ENCODE assay signal across 1 cellular context in genomic region chr5:126055348-126055729, GRCh38.
TF ChIP-seq lines count a peak whose summit lies in the region.

No MANE protein-coding gene starts in this region.

TF ChIP-seq in HEK293, 187 proteins besides CTCF, POLR2A, EP300 and RAD21 (continued from another document and continues in another):
- TF ChIP-seq ZNF18 (tag by site-specific recombination; IDR thresholded peaks at IDR 0.05), result peak; percentile 73
- TF ChIP-seq ZNF311 (tag by site-specific recombination; IDR thresholded peaks at IDR 0.05; ENCODE audit: borderline replicate concordance), result no peak
- TF ChIP-seq ZNF324 (tag by site-specific recombination; IDR thresholded peaks at IDR 0.05), result no peak
- no peak for TF ChIP-seq ZNF501 (tag by site-specific recombination; IDR thresholded peaks at IDR 0.05)
- TF ChIP-seq ZNF398 (tag by site-specific recombination; IDR thresholded peaks at IDR 0.05), result no peak
- peak; percentile 16; the same call in 1 of the 2 replicates for TF ChIP-seq ZSCAN4 (tag by site-specific recombination; IDR thresholded peaks at IDR 0.05)
- TF ChIP-seq YY1 (tag by site-specific recombination; IDR thresholded peaks at IDR 0.05), result no peak
- no peak for TF ChIP-seq KLF9 (tag by site-specific recombination; IDR thresholded peaks at IDR 0.05; ENCODE audit: low read depth)
- no peak for TF ChIP-seq ZNF341 (tag by site-specific recombination; IDR thresholded peaks at IDR 0.05; ENCODE audit: low read depth)
- TF ChIP-seq ZNF140 (tag by site-specific recombination; IDR thresholded peaks at IDR 0.05), result no peak
- peak; percentile 79; the same call in 1 of the 2 replicates for TF ChIP-seq IKZF3 (tag by site-specific recombination; IDR thresholded peaks at IDR 0.05)
- TF ChIP-seq ZNF645 (tag by site-specific recombination; IDR thresholded peaks at IDR 0.05), result no peak
- TF ChIP-seq ZNF214 (tag by site-specific recombination; IDR thresholded peaks at IDR 0.05; ENCODE audit: borderline replicate concordance), result no peak
- TF ChIP-seq OVOL3 (tag by site-specific recombination; IDR thresholded peaks at IDR 0.05), result peak; percentile 97
- no peak for TF ChIP-seq ZNF670 (tag by site-specific recombination; IDR thresholded peaks at IDR 0.05; ENCODE audit: low read depth)
- no peak for TF ChIP-seq ZNF114 (tag by site-specific recombination; IDR thresholded peaks at IDR 0.05)
- TF ChIP-seq BCL11B (tag by site-specific recombination; IDR thresholded peaks at IDR 0.05; ENCODE audit: low read depth), result peak; percentile 66; the same call in 1 of the 2 replicates
- peak; percentile 96 for TF ChIP-seq ZNF362 (tag by site-specific recombination; IDR thresholded peaks at IDR 0.05)
- no peak for TF ChIP-seq ZNF24 (tag by site-specific recombination; IDR thresholded peaks at IDR 0.05)
- TF ChIP-seq BCL11A (tag by site-specific recombination; IDR thresholded peaks at IDR 0.05; ENCODE audit: low read depth), result peak; percentile 82
- TF ChIP-seq SP7 (tag by site-specific recombination; IDR thresholded peaks at IDR 0.05), result peak; percentile 66
- TF ChIP-seq, protein P1, sequence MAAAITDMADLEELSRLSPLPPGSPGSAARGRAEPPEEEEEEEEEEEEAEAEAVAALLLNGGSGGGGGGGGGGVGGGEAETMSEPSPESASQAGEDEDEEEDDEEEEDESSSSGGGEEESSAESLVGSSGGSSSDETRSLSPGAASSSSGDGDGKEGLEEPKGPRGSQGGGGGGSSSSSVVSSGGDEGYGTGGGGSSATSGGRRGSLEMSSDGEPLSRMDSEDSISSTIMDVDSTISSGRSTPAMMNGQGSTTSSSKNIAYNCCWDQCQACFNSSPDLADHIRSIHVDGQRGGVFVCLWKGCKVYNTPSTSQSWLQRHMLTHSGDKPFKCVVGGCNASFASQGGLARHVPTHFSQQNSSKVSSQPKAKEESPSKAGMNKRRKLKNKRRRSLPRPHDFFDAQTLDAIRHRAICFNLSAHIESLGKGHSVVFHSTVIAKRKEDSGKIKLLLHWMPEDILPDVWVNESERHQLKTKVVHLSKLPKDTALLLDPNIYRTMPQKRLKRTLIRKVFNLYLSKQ (tag by site-specific recombination; IDR thresholded peaks at IDR 0.05; ENCODE audit: borderline replicate concordance), result no peak
- no peak for TF ChIP-seq ZNF248 (tag by site-specific recombination; IDR thresholded peaks at IDR 0.05)
- TF ChIP-seq, protein P2, sequence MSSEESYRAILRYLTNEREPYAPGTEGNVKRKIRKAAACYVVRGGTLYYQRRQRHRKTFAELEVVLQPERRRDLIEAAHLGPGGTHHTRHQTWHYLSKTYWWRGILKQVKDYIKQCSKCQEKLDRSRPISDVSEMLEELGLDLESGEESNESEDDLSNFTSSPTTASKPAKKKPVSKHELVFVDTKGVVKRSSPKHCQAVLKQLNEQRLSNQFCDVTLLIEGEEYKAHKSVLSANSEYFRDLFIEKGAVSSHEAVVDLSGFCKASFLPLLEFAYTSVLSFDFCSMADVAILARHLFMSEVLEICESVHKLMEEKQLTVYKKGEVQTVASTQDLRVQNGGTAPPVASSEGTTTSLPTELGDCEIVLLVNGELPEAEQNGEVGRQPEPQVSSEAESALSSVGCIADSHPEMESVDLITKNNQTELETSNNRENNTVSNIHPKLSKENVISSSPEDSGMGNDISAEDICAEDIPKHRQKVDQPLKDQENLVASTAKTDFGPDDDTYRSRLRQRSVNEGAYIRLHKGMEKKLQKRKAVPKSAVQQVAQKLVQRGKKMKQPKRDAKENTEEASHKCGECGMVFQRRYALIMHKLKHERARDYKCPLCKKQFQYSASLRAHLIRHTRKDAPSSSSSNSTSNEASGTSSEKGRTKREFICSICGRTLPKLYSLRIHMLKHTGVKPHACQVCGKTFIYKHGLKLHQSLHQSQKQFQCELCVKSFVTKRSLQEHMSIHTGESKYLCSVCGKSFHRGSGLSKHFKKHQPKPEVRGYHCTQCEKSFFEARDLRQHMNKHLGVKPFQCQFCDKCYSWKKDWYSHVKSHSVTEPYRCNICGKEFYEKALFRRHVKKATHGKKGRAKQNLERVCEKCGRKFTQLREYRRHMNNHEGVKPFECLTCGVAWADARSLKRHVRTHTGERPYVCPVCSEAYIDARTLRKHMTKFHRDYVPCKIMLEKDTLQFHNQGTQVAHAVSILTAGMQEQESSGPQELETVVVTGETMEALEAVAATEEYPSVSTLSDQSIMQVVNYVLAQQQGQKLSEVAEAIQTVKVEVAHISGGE (tag by site-specific recombination; conservative IDR thresholded peaks at IDR 0.05; ENCODE audit: low read depth), result no peak
- TF ChIP-seq ZSCAN16 (tag by site-specific recombination; IDR thresholded peaks at IDR 0.05), result 0 out of 2 replicates have a peak, but pooled peaks have one; percentile 23
- peak; percentile 66; the same call in 1 of the 2 replicates for TF ChIP-seq KLF10 (tag by site-specific recombination; IDR thresholded peaks at IDR 0.05)
- no peak for TF ChIP-seq SP2 (tag by site-specific recombination; IDR thresholded peaks at IDR 0.05)
- TF ChIP-seq ZNF555 (tag by site-specific recombination; conservative IDR thresholded peaks at IDR 0.05), result no peak
- TF ChIP-seq SCRT1 (tag by site-specific recombination; IDR thresholded peaks at IDR 0.05; ENCODE audit: borderline replicate concordance), result 0 out of 2 replicates have a peak, but pooled peaks have one; percentile 34
- TF ChIP-seq ZEB2 (tag by site-specific recombination; IDR thresholded peaks at IDR 0.05), result no peak
- TF ChIP-seq GLIS1 (tag by site-specific recombination; IDR thresholded peaks at IDR 0.05), result peak; percentile 81
- no peak for TF ChIP-seq ZNF626 (tag by site-specific recombination; IDR thresholded peaks at IDR 0.05)
- TF ChIP-seq ZNF561 (tag by site-specific recombination; IDR thresholded peaks at IDR 0.05; ENCODE audit: borderline replicate concordance), result peak; percentile 63; the same call in 1 of the 2 replicates
- no peak for TF ChIP-seq ZNF391 (tag by site-specific recombination; IDR thresholded peaks at IDR 0.05; ENCODE audit: borderline replicate concordance, low read depth)
- TF ChIP-seq, protein P3, sequence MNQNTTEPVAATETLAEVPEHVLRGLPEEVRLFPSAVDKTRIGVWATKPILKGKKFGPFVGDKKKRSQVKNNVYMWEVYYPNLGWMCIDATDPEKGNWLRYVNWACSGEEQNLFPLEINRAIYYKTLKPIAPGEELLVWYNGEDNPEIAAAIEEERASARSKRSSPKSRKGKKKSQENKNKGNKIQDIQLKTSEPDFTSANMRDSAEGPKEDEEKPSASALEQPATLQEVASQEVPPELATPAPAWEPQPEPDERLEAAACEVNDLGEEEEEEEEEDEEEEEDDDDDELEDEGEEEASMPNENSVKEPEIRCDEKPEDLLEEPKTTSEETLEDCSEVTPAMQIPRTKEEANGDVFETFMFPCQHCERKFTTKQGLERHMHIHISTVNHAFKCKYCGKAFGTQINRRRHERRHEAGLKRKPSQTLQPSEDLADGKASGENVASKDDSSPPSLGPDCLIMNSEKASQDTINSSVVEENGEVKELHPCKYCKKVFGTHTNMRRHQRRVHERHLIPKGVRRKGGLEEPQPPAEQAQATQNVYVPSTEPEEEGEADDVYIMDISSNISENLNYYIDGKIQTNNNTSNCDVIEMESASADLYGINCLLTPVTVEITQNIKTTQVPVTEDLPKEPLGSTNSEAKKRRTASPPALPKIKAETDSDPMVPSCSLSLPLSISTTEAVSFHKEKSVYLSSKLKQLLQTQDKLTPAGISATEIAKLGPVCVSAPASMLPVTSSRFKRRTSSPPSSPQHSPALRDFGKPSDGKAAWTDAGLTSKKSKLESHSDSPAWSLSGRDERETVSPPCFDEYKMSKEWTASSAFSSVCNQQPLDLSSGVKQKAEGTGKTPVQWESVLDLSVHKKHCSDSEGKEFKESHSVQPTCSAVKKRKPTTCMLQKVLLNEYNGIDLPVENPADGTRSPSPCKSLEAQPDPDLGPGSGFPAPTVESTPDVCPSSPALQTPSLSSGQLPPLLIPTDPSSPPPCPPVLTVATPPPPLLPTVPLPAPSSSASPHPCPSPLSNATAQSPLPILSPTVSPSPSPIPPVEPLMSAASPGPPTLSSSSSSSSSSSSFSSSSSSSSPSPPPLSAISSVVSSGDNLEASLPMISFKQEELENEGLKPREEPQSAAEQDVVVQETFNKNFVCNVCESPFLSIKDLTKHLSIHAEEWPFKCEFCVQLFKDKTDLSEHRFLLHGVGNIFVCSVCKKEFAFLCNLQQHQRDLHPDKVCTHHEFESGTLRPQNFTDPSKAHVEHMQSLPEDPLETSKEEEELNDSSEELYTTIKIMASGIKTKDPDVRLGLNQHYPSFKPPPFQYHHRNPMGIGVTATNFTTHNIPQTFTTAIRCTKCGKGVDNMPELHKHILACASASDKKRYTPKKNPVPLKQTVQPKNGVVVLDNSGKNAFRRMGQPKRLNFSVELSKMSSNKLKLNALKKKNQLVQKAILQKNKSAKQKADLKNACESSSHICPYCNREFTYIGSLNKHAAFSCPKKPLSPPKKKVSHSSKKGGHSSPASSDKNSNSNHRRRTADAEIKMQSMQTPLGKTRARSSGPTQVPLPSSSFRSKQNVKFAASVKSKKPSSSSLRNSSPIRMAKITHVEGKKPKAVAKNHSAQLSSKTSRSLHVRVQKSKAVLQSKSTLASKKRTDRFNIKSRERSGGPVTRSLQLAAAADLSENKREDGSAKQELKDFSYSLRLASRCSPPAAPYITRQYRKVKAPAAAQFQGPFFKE (tag by site-specific recombination; IDR thresholded peaks at IDR 0.05; ENCODE audit: borderline replicate concordance), result no peak
- no peak for TF ChIP-seq ZNF585B (tag by site-specific recombination; IDR thresholded peaks at IDR 0.05)
- TF ChIP-seq, protein P4, sequence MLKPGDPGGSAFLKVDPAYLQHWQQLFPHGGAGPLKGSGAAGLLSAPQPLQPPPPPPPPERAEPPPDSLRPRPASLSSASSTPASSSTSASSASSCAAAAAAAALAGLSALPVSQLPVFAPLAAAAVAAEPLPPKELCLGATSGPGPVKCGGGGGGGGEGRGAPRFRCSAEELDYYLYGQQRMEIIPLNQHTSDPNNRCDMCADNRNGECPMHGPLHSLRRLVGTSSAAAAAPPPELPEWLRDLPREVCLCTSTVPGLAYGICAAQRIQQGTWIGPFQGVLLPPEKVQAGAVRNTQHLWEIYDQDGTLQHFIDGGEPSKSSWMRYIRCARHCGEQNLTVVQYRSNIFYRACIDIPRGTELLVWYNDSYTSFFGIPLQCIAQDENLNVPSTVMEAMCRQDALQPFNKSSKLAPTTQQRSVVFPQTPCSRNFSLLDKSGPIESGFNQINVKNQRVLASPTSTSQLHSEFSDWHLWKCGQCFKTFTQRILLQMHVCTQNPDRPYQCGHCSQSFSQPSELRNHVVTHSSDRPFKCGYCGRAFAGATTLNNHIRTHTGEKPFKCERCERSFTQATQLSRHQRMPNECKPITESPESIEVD (tag by site-specific recombination; IDR thresholded peaks at IDR 0.05), result peak; percentile 96
